21 cellular contexts compared by ENCODE assay signal in genomic region chr16:5512037-5512436, GRCh38.
"Had no signal": no experiment of that assay in that cellular context is flagged by ENCODE, and none has a peak within 500 bp of the region (broad histone marks: within the 10 kb centered on the region; RNA-seq: fewer than 3 reads in every experiment).

No MANE protein-coding gene starts in this region.

- H3K4me1 Mint-ChIP-seq: T-cell had no signal

- H3K27ac Mint-ChIP-seq: T-cell had no signal

- ATAC-seq: T-cell had no signal

- H3K36me3 Mint-ChIP-seq: T-cell had no signal

- H3K4me2 ChIP-seq: KMS-11, SK-N-SH had no signal

- H3K9ac ChIP-seq: KMS-11, SK-N-SH had no signal

- FAIRE-seq: RCC 7860 had no signal

- DNase-seq: IMR-90, Kasumi-1, MM.1S, NCI-H1092 treated with DMSO at 0.1 percent for 48 hours, NCI-H1436, NCI-H187, NCI-H2029, NCI-H2081 treated with DMSO at 0.1 percent for 48 hours, NCI-H2171, NCI-H446, NCI-H510A, NCI-H524 treated with DMSO at 0.1 percent for 48 hours, NCI-H69, NCI-H774, SHP77, SK-N-SH, SW 1271, T-cell had no signal

- H3K9me3 ChIP-seq: SK-N-SH had no signal

- H3K27ac ChIP-seq: KMS-11, RWPE1 had no signal

- H3K4me3 Mint-ChIP-seq: T-cell had no signal
